ENCODE assay signal across 14 cellular contexts in the genomic region with DNA sequence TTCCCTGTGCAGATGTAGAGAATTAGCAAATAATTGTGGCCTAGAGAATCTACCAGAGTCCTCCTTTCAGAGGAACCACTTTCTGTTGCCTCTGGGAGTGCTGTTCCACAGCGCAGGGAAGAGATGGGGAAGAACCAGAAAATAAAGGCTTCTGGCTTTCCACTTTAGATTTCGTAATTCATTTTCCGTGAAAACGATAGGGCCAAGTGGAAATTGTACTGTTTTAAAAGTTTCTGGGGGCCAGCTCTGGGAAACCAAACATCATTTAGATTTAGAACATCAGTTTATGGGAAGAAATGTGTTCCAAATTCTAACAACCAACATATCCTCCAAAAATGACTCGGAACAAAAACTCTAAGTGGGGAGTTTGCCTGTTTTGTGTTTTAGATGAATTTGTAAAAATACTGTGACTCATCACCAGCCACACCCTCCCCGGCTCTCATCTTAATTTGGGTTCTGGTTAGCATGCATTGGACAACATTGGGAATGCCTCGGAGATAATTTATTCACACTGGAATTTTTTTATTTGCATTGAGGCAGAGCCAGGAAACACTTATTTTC.
DNase-seq lines count a peak whose midpoint lies in the region; ATAC-seq and TF ChIP-seq lines count a peak whose summit lies in the region.
"Had no signal": no experiment of that assay in that cellular context is flagged by ENCODE, and none has a peak within 500 bp of the region (broad histone marks: within the 10 kb centered on the region; RNA-seq: fewer than 3 reads in every experiment).

No MANE protein-coding gene starts in this region.

- no peak for ATAC-seq in activated CD4-positive, alpha-beta T cell treated with anti-CD3 and anti-CD28 coated beads for 36 hours
- ATAC-seq in activated T-helper 17 cell treated with anti-CD3 and anti-CD28 coated beads, Interleukin-2, amount 50 U/mL, for 72 hours (replicated peaks) = no peak
- no peak for ATAC-seq in GM19463 (IDR thresholded peaks at IDR 0.05; ENCODE audit: unreplicated experiment)
- ATAC-seq: stimulated activated memory B cell treated with anti-CD40 and anti-IgM and Interleukin-4, amounts not matched to agents 10 μg/mL and 1 μg/mL and 100 μg/mL, for 72 hours had no signal

- H3K27ac ChIP-seq in rectal smooth muscle tissue (ENCODE audit: low read depth, low read length) = peak overlapping the region; percentile 40
- H3K27ac ChIP-seq: neutrophil had no signal

- H3K9ac ChIP-seq in rectal smooth muscle tissue (ENCODE audit: low read length) = no peak overlapping the region

- H3K9me3 Mint-ChIP-seq in activated CD4-positive, alpha-beta T cell treated with anti-CD3 and anti-CD28 coated beads for 36 hours (ENCODE audit: low read depth) = no peaks in the 10 kb centered on the region
- no peaks in the 10 kb centered on the region for H3K9me3 Mint-ChIP-seq in activated T-helper 17 cell treated with anti-CD3 and anti-CD28 coated beads, Interleukin-2, amount 50 U/mL, for 72 hours
- H3K9me3 Mint-ChIP-seq: stimulated activated memory B cell treated with anti-CD40 and anti-IgM and Interleukin-4, amounts not matched to agents 10 μg/mL and 1 μg/mL and 100 μg/mL, for 72 hours had no signal

- intact Hi-C loops in activated CD4-positive, alpha-beta T cell treated with anti-CD3 and anti-CD28 coated beads for 36 hours (cut with DNase I, micrococcal nuclease) = no loop called here

- CTCF ChIA-PET in activated CD4-positive, alpha-beta T cell treated with anti-CD3 and anti-CD28 coated beads for 36 hours (lab: Charles Lee) = no interaction called here

- DNase-seq in EH (ENCODE audit: low read depth) (peak; percentile 77), RPMI7951 (ENCODE audit: low read depth) (peak; percentile 86), fibroblast of mammary gland (ENCODE audit: low read depth) (peak; percentile 82), SW480 (ENCODE audit: low spot score) (no peak)
- no peak for DNase-seq in activated CD4-positive, alpha-beta T cell treated with anti-CD3 and anti-CD28 coated beads for 36 hours
- DNase-seq: activated naive CD4-positive, alpha-beta T cell treated with anti-CD3 and anti-CD28 coated beads, Interleukin-2, amount 50 U/mL, for 16 hours; DMS 273 treated with DMSO at 0.1 percent for 48 hours; NCI-H187 treated with DMSO at 0.1 percent for 48 hours; T-helper 9 cell had no signal

- H3K36me3 Mint-ChIP-seq in activated CD4-positive, alpha-beta T cell treated with anti-CD3 and anti-CD28 coated beads for 36 hours (ENCODE audit: low read depth) = no peaks in the 10 kb centered on the region
- no peaks in the 10 kb centered on the region for H3K36me3 Mint-ChIP-seq in activated T-helper 17 cell treated with anti-CD3 and anti-CD28 coated beads, Interleukin-2, amount 50 U/mL, for 72 hours (ENCODE audit: low read depth)
- H3K36me3 Mint-ChIP-seq: stimulated activated memory B cell treated with anti-CD40 and anti-IgM and Interleukin-4, amounts not matched to agents 10 μg/mL and 1 μg/mL and 100 μg/mL, for 72 hours had no signal

- H3K4me3 ChIP-seq in fibroblast of mammary gland (ENCODE audit: control insufficient read depth, low read depth, low read length) = no peak overlapping the region
- no peak overlapping the region for H3K4me3 ChIP-seq in rectal smooth muscle tissue (ENCODE audit: low read length)

- peaks cover 11% of the 10 kb centered on the region for H3K4me1 ChIP-seq in rectal smooth muscle tissue (ENCODE audit: control insufficient read depth, insufficient read depth, low read length)

- H3K36me3 ChIP-seq in rectal smooth muscle tissue (ENCODE audit: control insufficient read depth, insufficient read depth, low read length) = no peaks in the 10 kb centered on the region
- H3K36me3 ChIP-seq: neutrophil had no signal

- no peaks in the 10 kb centered on the region for H3K27me3 ChIP-seq in rectal smooth muscle tissue (ENCODE audit: control insufficient read depth, insufficient read depth, low read length)
- H3K27me3 ChIP-seq: neutrophil had no signal

- POLR2A ChIA-PET in activated CD4-positive, alpha-beta T cell treated with anti-CD3 and anti-CD28 coated beads for 36 hours (lab: Charles Lee) = interaction anchor here (0.7 kb wide), 1 partner anchor 1324 kb away, joined by 3 read pairs; no protein-coding TSS in a partner anchor

- peaks cover 11% of the 10 kb centered on the region for H3K27me3 Mint-ChIP-seq in activated CD4-positive, alpha-beta T cell treated with anti-CD3 and anti-CD28 coated beads for 36 hours
- peaks cover 10% of the 10 kb centered on the region for H3K27me3 Mint-ChIP-seq in activated T-helper 17 cell treated with anti-CD3 and anti-CD28 coated beads, Interleukin-2, amount 50 U/mL, for 72 hours

- H3K27ac Mint-ChIP-seq in activated CD4-positive, alpha-beta T cell treated with anti-CD3 and anti-CD28 coated beads for 36 hours = no peak overlapping the region
- H3K27ac Mint-ChIP-seq in activated T-helper 17 cell treated with anti-CD3 and anti-CD28 coated beads, Interleukin-2, amount 50 U/mL, for 72 hours = no peak overlapping the region
- H3K27ac Mint-ChIP-seq: stimulated activated memory B cell treated with anti-CD40 and anti-IgM and Interleukin-4, amounts not matched to agents 10 μg/mL and 1 μg/mL and 100 μg/mL, for 72 hours had no signal

- peak; percentile 80 for TF ChIP-seq CTCF in fibroblast of mammary gland (conservative IDR thresholded peaks at IDR 0.05; ENCODE audit: control insufficient read depth, insufficient read depth, low read depth, low read length)

- H3K4me3 Mint-ChIP-seq in activated CD4-positive, alpha-beta T cell treated with anti-CD3 and anti-CD28 coated beads for 36 hours = no peak overlapping the region
- H3K4me3 Mint-ChIP-seq in activated T-helper 17 cell treated with anti-CD3 and anti-CD28 coated beads, Interleukin-2, amount 50 U/mL, for 72 hours = no peak overlapping the region
- H3K4me3 Mint-ChIP-seq: stimulated activated memory B cell treated with anti-CD40 and anti-IgM and Interleukin-4, amounts not matched to agents 10 μg/mL and 1 μg/mL and 100 μg/mL, for 72 hours had no signal

- no peaks in the 10 kb centered on the region for H3K4me1 Mint-ChIP-seq in activated CD4-positive, alpha-beta T cell treated with anti-CD3 and anti-CD28 coated beads for 36 hours
- H3K4me1 Mint-ChIP-seq in activated T-helper 17 cell treated with anti-CD3 and anti-CD28 coated beads, Interleukin-2, amount 50 U/mL, for 72 hours = no peaks in the 10 kb centered on the region
- H3K4me1 Mint-ChIP-seq: stimulated activated memory B cell treated with anti-CD40 and anti-IgM and Interleukin-4, amounts not matched to agents 10 μg/mL and 1 μg/mL and 100 μg/mL, for 72 hours had no signal

Comparison
In these comparisons a context has a peak if more than half of its experiments do, and no peak if none do; other contexts are left out.
1. DNase-seq: peak in EH (single experiment), RPMI7951 (single experiment) and fibroblast of mammary gland (single experiment); none in activated CD4-positive, alpha-beta T cell treated with anti-CD3 and anti-CD28 coated beads for 36 hours (single experiment) and SW480 (single experiment).